Comparison of ENCODE assay signal across 21 cellular contexts in the genomic region with DNA sequence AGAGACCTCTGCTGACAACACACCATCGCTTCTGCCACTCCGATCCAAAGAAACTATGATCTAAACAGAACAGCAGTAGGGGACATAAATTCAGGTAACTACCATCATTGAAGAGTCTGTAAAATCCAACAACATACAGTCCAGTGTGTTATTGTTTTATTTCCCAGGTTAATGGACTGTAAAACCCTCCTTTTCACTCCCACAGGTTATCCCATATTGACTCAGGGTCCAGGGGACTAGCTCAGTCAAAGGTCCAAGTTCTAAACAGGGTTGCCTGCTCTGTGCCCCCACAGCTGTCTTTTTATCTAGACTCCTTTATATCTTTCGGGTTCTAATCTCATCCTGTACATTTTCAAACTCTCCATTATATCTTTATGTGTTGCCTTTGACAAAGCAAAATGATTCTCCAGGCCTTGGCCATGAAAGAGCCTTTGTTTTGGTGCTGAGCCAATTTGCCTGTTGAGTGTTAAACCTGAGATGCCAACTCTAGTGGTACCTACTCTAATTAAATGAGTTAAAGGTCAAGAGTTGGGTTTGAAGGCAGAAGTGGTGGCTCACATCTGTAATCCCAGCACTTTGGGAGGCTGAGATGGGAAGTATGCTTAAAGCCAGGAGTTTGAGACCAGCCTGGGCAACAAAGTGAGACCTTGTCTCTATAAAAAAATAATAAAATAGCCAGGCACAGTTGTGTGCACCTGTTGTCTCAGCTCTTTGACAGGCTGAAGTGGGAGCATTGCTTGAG.
A peak's percentile ranks its signal among the peaks of the same experiment; 100 is the strongest.
DNase-seq lines count a peak whose midpoint lies in the region.
"Had no signal": no experiment of that assay in that cellular context is flagged by ENCODE, and none has a peak within 500 bp of the region (broad histone marks: within the 10 kb centered on the region; RNA-seq: fewer than 3 reads in every experiment).

No MANE protein-coding gene starts in this region.

- peak; percentile 46 for DNase-seq in DMS53 (lab: John Stamatoyannopoulos, UW)
- no peak for DNase-seq in DMS53 treated with DMSO at 0.1 percent for 48 hours (lab: John Stamatoyannopoulos, UW; ENCODE audit: unreplicated experiment)
- DNase-seq in NCI-H2029 treated with DMSO at 0.1 percent for 48 hours (lab: John Stamatoyannopoulos, UW), result peak; percentile 93
- peak; percentile 30 for DNase-seq in NCI-H526 treated with DMSO at 0.1 percent for 48 hours (lab: John Stamatoyannopoulos, UW)
- peak; percentile 92 for DNase-seq in left kidney (ENCODE audit: low read depth, low spot score)
- no peak for DNase-seq in NCI-H1694 treated with DMSO at 0.1 percent for 48 hours (lab: John Stamatoyannopoulos, UW)
- no peak for DNase-seq in 8988T
- no peak for DNase-seq in activated CD4-positive, alpha-beta T cell treated with anti-CD3 and anti-CD28 coated beads, Interleukin-2, amount 50 U/mL, for 48 hours
- DNase-seq: activated CD4-positive, CD25-positive, alpha-beta regulatory T cell treated with anti-CD3 and anti-CD28 coated beads, Interleukin-2, amount 50 U/mL, for 72 hours; activated CD8-positive, alpha-beta T cell treated with anti-CD3 and anti-CD28 coated beads, Interleukin-2, amount 10 ng/mL, durations not matched to agents 7 days and 5 days; activated gamma-delta T cell; body of pancreas; CD8-positive, alpha-beta memory T cell; head of caudate nucleus; mesendoderm; NCI-H2171 treated with DMSO at 0.1 percent for 48 hours; Peyer's patch; psoas muscle; stimulated activated CD8-positive, alpha-beta memory T cell treated with anti-CD3 and anti-CD28 coated beads, Interleukin-4, amount 100 ng/mL, for 48 hours; stomach; T-cell had no signal

Comparison
In these comparisons a context has a peak if more than half of its experiments do, and no peak if none do; other contexts are left out.
1. DNase-seq: peak in DMS53 (single experiment), NCI-H2029 treated with DMSO at 0.1 percent for 48 hours (single experiment), NCI-H526 treated with DMSO at 0.1 percent for 48 hours (single experiment) and left kidney (single experiment); none in DMS53 treated with DMSO at 0.1 percent for 48 hours (single experiment), NCI-H1694 treated with DMSO at 0.1 percent for 48 hours (single experiment), 8988T (single experiment) and activated CD4-positive, alpha-beta T cell treated with anti-CD3 and anti-CD28 coated beads, Interleukin-2, amount 50 U/mL, for 48 hours (0 of 2).